8 cellular contexts compared by ENCODE assay signal in genomic region chr1:32239790-32240139, GRCh38. TPM values are rescaled to one million over a fixed set of nuclear protein-coding genes. Genes with fewer than 3 reads are reported as not detected.
DNase-seq lines count a peak whose midpoint lies in the region; ATAC-seq and TF ChIP-seq lines count a peak whose summit lies in the region.

No MANE protein-coding gene starts in this region.

- in situ Hi-C loops in brain microvascular endothelial cell (cut with HindIII; ENCODE audit: low pct_ligation_motif_present, low sequenced_read_pairs): no loop called here

- ATAC-seq in GM18511 (IDR thresholded peaks at IDR 0.05; ENCODE audit: unreplicated experiment): no peak

- DNase-seq in brain microvascular endothelial cell: no peak
- no peak for DNase-seq in mesenchymal stem cell
- no peak for DNase-seq in WERI-Rb-1
- DNase-seq in cortex of kidney (lab: John Stamatoyannopoulos, UW): no peak
- no peak for DNase-seq in NCI-H2029 (lab: John Stamatoyannopoulos, UW)

- no peak for TF ChIP-seq CTCF in 22Rv1 (IDR thresholded peaks at IDR 0.05)
- no peak for TF ChIP-seq CTCF in brain microvascular endothelial cell (IDR thresholded peaks at IDR 0.05; ENCODE audit: low read depth, low read length, missing control alignments)
- no peak for TF ChIP-seq CTCF in WERI-Rb-1 (IDR thresholded peaks at IDR 0.05; ENCODE audit: low read depth, low read length)

- H3K79me1 ChIP-seq in mesenchymal stem cell (replicated peaks; ENCODE audit: low read length, poor library complexity, severe bottlenecking): no peaks in the 10 kb centered on the region

- H3K23ac ChIP-seq in mesenchymal stem cell (ENCODE audit: low read length in 2 of 2): peak overlapping the region in 1 of 2 experiments; percentile 96

- H3K27ac ChIP-seq in 22Rv1 (peak overlapping the region; percentile 70), HUES6 (ENCODE audit: low read depth, low read length) (no peak overlapping the region), brain microvascular endothelial cell (no peak overlapping the region), mesenchymal stem cell (ENCODE audit: low read length, poor library complexity, severe bottlenecking) (no peak overlapping the region), WERI-Rb-1 (no peak overlapping the region)

- H2BK15ac ChIP-seq in mesenchymal stem cell (ENCODE audit: low read depth, poor library complexity, severe bottlenecking): peak overlapping the region; percentile 60

- H3K4ac ChIP-seq in mesenchymal stem cell (ENCODE audit: low read depth in 1 of 2, low read length in 2 of 2): peak overlapping the region; percentile 42 to 68

- H3K9ac ChIP-seq in HUES6 (ENCODE audit: low read length): peak overlapping the region; percentile 68
- H3K9ac ChIP-seq in mesenchymal stem cell (ENCODE audit: low read length): peak overlapping the region; percentile 90

- peak overlapping the region in 1 of 2 experiments; percentile 62 for H3K14ac ChIP-seq in mesenchymal stem cell (ENCODE audit: low read length in 2 of 2)

- H2BK12ac ChIP-seq in mesenchymal stem cell (ENCODE audit: low read length in 2 of 2): peak overlapping the region in 1 of 2 experiments; percentile 71

- H2AK5ac ChIP-seq in mesenchymal stem cell (ENCODE audit: low read length, severe bottlenecking): no peak overlapping the region

- H2BK120ac ChIP-seq in mesenchymal stem cell (ENCODE audit: low read depth, low read length): no peak overlapping the region

- peak overlapping the region; percentile 81 for H3K4me2 ChIP-seq in mesenchymal stem cell (ENCODE audit: low read length, poor library complexity, severe bottlenecking)

- H3K27me3 ChIP-seq in HUES6 (ENCODE audit: control insufficient read depth, insufficient read depth, low read length) (no peaks in the 10 kb centered on the region), brain microvascular endothelial cell (replicated peaks) (no peaks in the 10 kb centered on the region), mesenchymal stem cell (ENCODE audit: control insufficient read depth in 1 of 2, insufficient read depth in 1 of 2, low read length in 2 of 2) (no peaks in the 10 kb centered on the region), WERI-Rb-1 (ENCODE audit: insufficient read depth, low read depth, severe bottlenecking) (no peaks in the 10 kb centered on the region)

- H3K4me1 ChIP-seq in HUES6 (ENCODE audit: control insufficient read depth, insufficient read depth, low read length): peaks cover 14% of the 10 kb centered on the region
- peaks cover 22% of the 10 kb centered on the region for H3K4me1 ChIP-seq in mesenchymal stem cell (ENCODE audit: control insufficient read depth, insufficient read depth, low read depth, low read length)

- H2BK5ac ChIP-seq in mesenchymal stem cell (ENCODE audit: low read depth, low read length, poor library complexity, severe bottlenecking): no peak overlapping the region

- H3K36me3 ChIP-seq in HUES6 (ENCODE audit: control insufficient read depth, insufficient read depth, low read length) (peaks cover 6% of the 10 kb centered on the region), brain microvascular endothelial cell (replicated peaks) (no peaks in the 10 kb centered on the region), mesenchymal stem cell (ENCODE audit: control insufficient read depth in 1 of 2, insufficient read depth in 2 of 2, low read depth in 1 of 2, low read length in 2 of 2) (peaks cover 5 to 12% of the 10 kb centered on the region in 2 experiments), WERI-Rb-1 (no peaks in the 10 kb centered on the region; the same call in 1 of the 2 replicates)

- peak overlapping the region; percentile 6 to 83 for H3K18ac ChIP-seq in mesenchymal stem cell (ENCODE audit: low read depth in 1 of 2, low read length in 2 of 2)

- peak overlapping the region; percentile 87 for H3K4me3 ChIP-seq in HUES6 (ENCODE audit: low read depth, low read length)
- H3K4me3 ChIP-seq in brain microvascular endothelial cell (ENCODE audit: low read depth, low read length): peak overlapping the region; percentile 65
- peak overlapping the region; percentile 59 to 93 for H3K4me3 ChIP-seq in mesenchymal stem cell (ENCODE audit: insufficient read depth in 1 of 2, low read depth in 1 of 2, low read length in 2 of 2)
- no peak overlapping the region for H3K4me3 ChIP-seq in WERI-Rb-1 (ENCODE audit: low read depth, low read length)

- peak overlapping the region; percentile 41 for H4K8ac ChIP-seq in mesenchymal stem cell (ENCODE audit: low read length)

- peak overlapping the region; percentile 0 for H4K91ac ChIP-seq in mesenchymal stem cell (ENCODE audit: low read length)

- WGBS in mesenchymal stem cell: 32% methylated on average over 19 of the region's 20 CpGs

- no peaks in the 10 kb centered on the region for H3K9me3 ChIP-seq in HUES6 (ENCODE audit: control insufficient read depth, insufficient read depth, low read depth, low read length)
- no peaks in the 10 kb centered on the region for H3K9me3 ChIP-seq in mesenchymal stem cell (ENCODE audit: control insufficient read depth, low read length)
- no peaks in the 10 kb centered on the region for H3K9me3 ChIP-seq in WERI-Rb-1 (ENCODE audit: severe bottlenecking)

- H2AFZ ChIP-seq in mesenchymal stem cell (ENCODE audit: low read depth, low read length): peak overlapping the region; percentile 49

RNA-seq across cellular contexts. Expression of gene FAM167B, which starts 7.3 kb away (rescaled TPM):
- polyA plus RNA-seq in mesenchymal stem cell (2013, experiment 1 of 2): 0.52 TPM
- polyA plus RNA-seq in mesenchymal stem cell (2013, experiment 2 of 2): 0.45 TPM

RNA-seq across cellular contexts. Expression of gene LCK, which starts 11.3 kb away (rescaled TPM):
- 0.14 TPM for polyA plus RNA-seq in mesenchymal stem cell (2013, experiment 1 of 2)
- 0.04 TPM for polyA plus RNA-seq in mesenchymal stem cell (2013, experiment 2 of 2)

RNA-seq across cellular contexts. Expression of gene EIF3I, which starts 17.6 kb away (rescaled TPM):
- 162 TPM for polyA plus RNA-seq in mesenchymal stem cell (2013, experiment 1 of 2)
- 160 TPM for polyA plus RNA-seq in mesenchymal stem cell (2013, experiment 2 of 2)

RNA-seq across cellular contexts. Expression of gene TMEM234, which starts 17.6 kb away (rescaled TPM):
- 22.6 TPM for polyA plus RNA-seq in mesenchymal stem cell (2013, experiment 1 of 2)
- polyA plus RNA-seq in mesenchymal stem cell (2013, experiment 2 of 2): 24.2 TPM

RNA-seq across cellular contexts. Expression of gene DCDC2B, which starts 30.9 kb away (rescaled TPM):
- not detected for polyA plus RNA-seq in mesenchymal stem cell (2013, experiment 1 of 2)
- not detected for polyA plus RNA-seq in mesenchymal stem cell (2013, experiment 2 of 2)
